In the genomic region with DNA sequence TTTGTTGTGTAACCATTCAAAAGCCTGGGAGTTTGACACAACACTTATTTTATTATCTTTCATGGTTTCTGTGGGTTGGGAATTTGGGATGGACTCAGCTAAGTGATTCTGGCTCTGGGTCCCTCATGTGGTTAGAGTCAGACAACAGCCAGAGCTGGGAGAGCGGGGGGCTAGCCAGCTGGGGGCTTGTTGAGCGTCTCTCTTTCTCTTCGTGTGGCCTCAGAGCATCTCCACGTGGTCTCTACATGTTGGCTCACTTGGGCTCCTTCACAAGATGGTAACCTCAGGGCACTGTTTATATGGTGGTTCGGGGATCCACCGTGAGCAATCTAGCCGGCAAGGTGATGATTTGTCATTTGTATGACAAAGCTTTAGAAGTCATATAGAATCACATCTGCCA, we compare ENCODE assay signal across 1 cellular context.
TF ChIP-seq lines count a peak whose summit lies in the region.

No MANE protein-coding gene starts in this region.

TF ChIP-seq in GM23338, 12 proteins besides CTCF, POLR2A, EP300 and RAD21:
- TF ChIP-seq ZNF462 (CRISPR knock-in tag; IDR thresholded peaks at IDR 0.05) = no peak
- no peak for TF ChIP-seq POLR2AphosphoS5 (IDR thresholded peaks at IDR 0.05; ENCODE audit: low read depth)
- TF ChIP-seq ZNF331 (CRISPR knock-in tag; IDR thresholded peaks at IDR 0.05; ENCODE audit: low read depth) = no peak
- no peak for TF ChIP-seq EZH2 (IDR thresholded peaks at IDR 0.05; ENCODE audit: low read depth, unreplicated experiment)
- no peak for TF ChIP-seq EZH2phosphoT487 (IDR thresholded peaks at IDR 0.05; ENCODE audit: unreplicated experiment)
- no peak for TF ChIP-seq CREB1 (CRISPR knock-in tag; IDR thresholded peaks at IDR 0.05; ENCODE audit: low read depth)
- no peak for TF ChIP-seq NANOG (IDR thresholded peaks at IDR 0.05; ENCODE audit: borderline replicate concordance)
- TF ChIP-seq REST (IDR thresholded peaks at IDR 0.05; ENCODE audit: unreplicated experiment) = no peak
- TF ChIP-seq STAT1 (IDR thresholded peaks at IDR 0.05; ENCODE audit: unreplicated experiment) = no peak
- TF ChIP-seq ZNF114 (CRISPR knock-in tag; IDR thresholded peaks at IDR 0.05) = no peak
- TF ChIP-seq ETS1 (IDR thresholded peaks at IDR 0.05) = no peak
- no peak for TF ChIP-seq JUNB (IDR thresholded peaks at IDR 0.05; ENCODE audit: unreplicated experiment)
